Comparison of ENCODE assay signal across 9 cellular contexts in genomic region chr19:44689290-44690130, GRCh38. TPM values are rescaled to one million over a fixed set of nuclear protein-coding genes. Genes with fewer than 3 reads are reported as not detected.
DNase-seq lines count a peak whose midpoint lies in the region; TF ChIP-seq lines count a peak whose summit lies in the region.
"Had no signal": no experiment of that assay in that cellular context is flagged by ENCODE, and none has a peak within 500 bp of the region (broad histone marks: within the 10 kb centered on the region; RNA-seq: fewer than 3 reads in every experiment).

No MANE protein-coding gene starts in this region.

- H3K79me2 ChIP-seq in trophoblast cell (ENCODE audit: control insufficient read depth, insufficient read depth, low read length, poor library complexity) = no peaks in the 10 kb centered on the region

- no peak overlapping the region for H3K14ac ChIP-seq in trophoblast cell (ENCODE audit: low read length)

- H3K4me3 ChIP-seq in trophoblast cell (ENCODE audit: low read depth, low read length) = no peak overlapping the region

- no peak overlapping the region for H3K27ac ChIP-seq in trophoblast cell (ENCODE audit: low read depth, low read length)

- no peaks in the 10 kb centered on the region for H3K27me3 ChIP-seq in trophoblast cell (ENCODE audit: insufficient read depth, low read length)

- H3K18ac ChIP-seq in trophoblast cell (ENCODE audit: low read length) = no peak overlapping the region

- H3K9me3 Mint-ChIP-seq in type B pancreatic cell = no peaks in the 10 kb centered on the region

- no CpG with 5 or more reads among the region's 11 CpGs for WGBS in trophoblast cell (ENCODE audit: extremely low coverage, insufficient coverage, insufficient read length)

- DNase-seq in Caki2 (ENCODE audit: low read depth) (peak; percentile 80), HuH-7 (ENCODE audit: low spot score) (peak; percentile 70), SHP77 (lab: John Stamatoyannopoulos, UW) (peak; percentile 46 to 69), germinal center (ENCODE audit: low spot score) (peak; percentile 67), trophoblast cell (peak; percentile 43 to 72), type B pancreatic cell (ENCODE audit: extremely low spot score, unreplicated experiment) (peak; percentile 84), OCI-M2 (lab: John Stamatoyannopoulos, UW; ENCODE audit: unreplicated experiment) (no peak)
- DNase-seq in activated effector memory CD4-positive, alpha-beta T cell treated with anti-CD3 and anti-CD28 coated beads, Interleukin-2, amount 50 U/mL, for 16 hours = peak; percentile 91

- H2BK120ac ChIP-seq in trophoblast cell (ENCODE audit: insufficient read depth, low read length, poor library complexity) = no peak overlapping the region

- no peaks in the 10 kb centered on the region for H3K79me1 ChIP-seq in trophoblast cell (ENCODE audit: low read length)

- H4K8ac ChIP-seq in trophoblast cell (ENCODE audit: low read depth, low read length) = no peak overlapping the region

- no peak overlapping the region for H4K91ac ChIP-seq in trophoblast cell (ENCODE audit: low read depth, low read length)

- no peaks in the 10 kb centered on the region for H3K36me3 ChIP-seq in trophoblast cell (ENCODE audit: control insufficient read depth in 1 of 2, insufficient read depth in 2 of 2, low read length in 2 of 2)

- H3K4me1 Mint-ChIP-seq in type B pancreatic cell (ENCODE audit: unreplicated experiment) = peaks cover 4% of the 10 kb centered on the region

- no peaks in the 10 kb centered on the region for H3K27me3 Mint-ChIP-seq in type B pancreatic cell

- H3K4me2 ChIP-seq in trophoblast cell (ENCODE audit: low read length) = no peak overlapping the region

- H2AFZ ChIP-seq in trophoblast cell (ENCODE audit: insufficient read depth, low read length, poor library complexity) = no peak overlapping the region

- no peak overlapping the region for H2BK5ac ChIP-seq in trophoblast cell (ENCODE audit: low read depth, low read length, poor library complexity)

- H3K36me3 Mint-ChIP-seq in type B pancreatic cell = no peaks in the 10 kb centered on the region
- H3K36me3 Mint-ChIP-seq: activated naive CD8-positive, alpha-beta T cell had no signal

- H3K4me1 ChIP-seq in trophoblast cell (ENCODE audit: control insufficient read depth in 1 of 2, insufficient read depth in 2 of 2, low read length in 2 of 2) = peaks cover 0 to 2% of the 10 kb centered on the region in 2 experiments

- no peaks in the 10 kb centered on the region for H3K9me3 ChIP-seq in trophoblast cell (ENCODE audit: insufficient read depth, low read depth, low read length)

- peak; percentile 95 for TF ChIP-seq CTCF in type B pancreatic cell (conservative IDR thresholded peaks at IDR 0.05)

- in situ Hi-C loops in Caki2 (cut with HindIII; ENCODE audit: low pct_unique_long_range_greater_than_20kb, low sequenced_read_pairs) = no loop called here

- no peak overlapping the region for H3K23ac ChIP-seq in trophoblast cell (ENCODE audit: low read length)

- H3K9ac ChIP-seq in trophoblast cell (ENCODE audit: low read length) = no peak overlapping the region

- no peak overlapping the region for H4K12ac ChIP-seq in trophoblast cell (ENCODE audit: low read depth, low read length)

- H3K4me3 Mint-ChIP-seq in type B pancreatic cell = no peak overlapping the region
- H3K4me3 Mint-ChIP-seq: activated naive CD8-positive, alpha-beta T cell had no signal

- H3K27ac Mint-ChIP-seq in type B pancreatic cell = peak overlapping the region; percentile 30
- H3K27ac Mint-ChIP-seq: activated naive CD8-positive, alpha-beta T cell had no signal

- no peak overlapping the region for H2BK12ac ChIP-seq in trophoblast cell (ENCODE audit: low read length)

- no peak overlapping the region for H2AK5ac ChIP-seq in trophoblast cell (ENCODE audit: low read length)

- H3K4ac ChIP-seq in trophoblast cell (ENCODE audit: low read depth, low read length) = no peak overlapping the region

RNA-seq across cellular contexts. Expression of gene CEACAM16, which starts 9.4 kb away (rescaled TPM):
- total RNA-seq in Caki2 (2014; rRNA removed; shearing (Covaris generic); ENCODE audit: low replicate concordance) = not detected in 2 replicates
- not detected in 2 replicates for polyA plus RNA-seq in trophoblast cell (2013)
- total RNA-seq in type B pancreatic cell (ENCODE audit: low replicate concordance) = not detected in 2 replicates

RNA-seq across cellular contexts. Expression of gene CEACAM19, which starts 18.2 kb away (rescaled TPM):
- total RNA-seq in Caki2 (2014; rRNA removed; shearing (Covaris generic); ENCODE audit: low replicate concordance) = not detected in 2 replicates
- polyA plus RNA-seq in trophoblast cell (2013) = 1.6 and 1.7 TPM in 2 replicates
- 6.1 and 6.3 TPM in 2 replicates for total RNA-seq in type B pancreatic cell (ENCODE audit: low replicate concordance)

RNA-seq across cellular contexts. Expression of gene PVR, which starts 45.8 kb away (rescaled TPM):
- total RNA-seq in Caki2 (2014; rRNA removed; shearing (Covaris generic); ENCODE audit: low replicate concordance) = 80.5 and 93.9 TPM in 2 replicates
- polyA plus RNA-seq in trophoblast cell (2013) = 20.8 and 23.7 TPM in 2 replicates
- 29.7 and 38.6 TPM in 2 replicates for total RNA-seq in type B pancreatic cell (ENCODE audit: low replicate concordance)

RNA-seq across cellular contexts. Expression of gene BCL3, which starts 59.0 kb away (rescaled TPM):
- total RNA-seq in Caki2 (2014; rRNA removed; shearing (Covaris generic); ENCODE audit: low replicate concordance) = 0.95 and 4.2 TPM in 2 replicates
- 1.7 and 2.0 TPM in 2 replicates for polyA plus RNA-seq in trophoblast cell (2013)
- 18.9 and 41.2 TPM in 2 replicates for total RNA-seq in type B pancreatic cell (ENCODE audit: low replicate concordance)
